Comparison of ENCODE assay signal across 25 cellular contexts in the genomic region with DNA sequence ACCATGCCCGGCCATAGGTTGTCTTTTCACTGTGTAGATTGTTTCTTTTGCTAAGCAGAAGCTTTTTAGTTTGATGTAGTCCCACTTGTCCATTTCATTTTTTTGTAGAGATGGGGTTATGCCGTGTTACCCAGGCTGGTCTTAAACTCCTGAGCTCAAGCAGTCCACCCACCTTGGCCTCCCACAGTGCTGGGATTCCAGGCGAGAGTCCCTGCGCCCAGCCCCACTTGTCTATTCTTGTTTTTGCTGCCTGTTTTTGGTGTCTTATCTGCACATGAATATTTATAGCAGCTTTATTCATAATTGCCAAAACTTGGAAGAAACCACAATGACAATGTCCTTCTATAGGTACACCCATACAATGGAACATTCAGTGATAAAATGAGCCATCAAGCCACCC. TPM values are rescaled to one million over a fixed set of nuclear protein-coding genes. Genes with fewer than 3 reads are reported as not detected.
A peak's percentile ranks its signal among the peaks of the same experiment; 100 is the strongest.
DNase-seq lines count a peak whose midpoint lies in the region; ATAC-seq and TF ChIP-seq lines count a peak whose summit lies in the region.
"Had no signal": no experiment of that assay in that cellular context is flagged by ENCODE, and none has a peak within 500 bp of the region (broad histone marks: within the 10 kb centered on the region; RNA-seq: fewer than 3 reads in every experiment).

No MANE protein-coding gene starts in this region.

- H3K4me1 ChIP-seq in CD4-positive, CD25-positive, alpha-beta regulatory T cell (ENCODE audit: control insufficient read depth, insufficient read depth, low read length, poor library complexity, severe bottlenecking): peaks cover 16% of the 10 kb centered on the region
- no peaks in the 10 kb centered on the region for H3K4me1 ChIP-seq in HEK293 (ENCODE audit: control insufficient read depth, insufficient read depth, low read length)
- peaks cover 17% of the 10 kb centered on the region for H3K4me1 ChIP-seq in effector memory CD4-positive, alpha-beta T cell (ENCODE audit: control insufficient read depth, insufficient read depth, low read length, poor library complexity, severe bottlenecking)
- peaks cover 32% of the 10 kb centered on the region for H3K4me1 ChIP-seq in CD8-positive, alpha-beta T cell (ENCODE audit: insufficient read depth, low read length)
- H3K4me1 ChIP-seq: BE2C had no signal

- peak overlapping the region in 1 of 4 donors; percentile 48 for H3K4me3 Mint-ChIP-seq in CD4-positive, CD25-positive, alpha-beta regulatory T cell
- H3K4me3 Mint-ChIP-seq in naive thymus-derived CD8-positive, alpha-beta T cell: no peak overlapping the region
- H3K4me3 Mint-ChIP-seq in CD8-positive, alpha-beta T cell: no peak overlapping the region
- H3K4me3 Mint-ChIP-seq: CD14-positive monocyte; CD4-positive, alpha-beta T cell had no signal

- no peak for DNase-seq in CD4-positive, CD25-positive, alpha-beta regulatory T cell
- peak; percentile 48 for DNase-seq in OCI-M1 (lab: John Stamatoyannopoulos, UW)
- no peak for DNase-seq in naive thymus-derived CD8-positive, alpha-beta T cell
- DNase-seq in effector memory CD4-positive, alpha-beta T cell: no peak
- no peak for DNase-seq in activated CD4-positive, alpha-beta T cell treated with anti-CD3 and anti-CD28 coated beads for 1 hour
- DNase-seq in CD8-positive, alpha-beta T cell: no peak
- DNase-seq: 8988T; ACHN; BE2C; C1 segment of cervical spinal cord; CD4-positive, alpha-beta T cell; CD8-positive, alpha-beta memory T cell; COR-L47; DMS 273 treated with DMSO at 0.1 percent for 48 hours; DMS153; DMS53; DMS79; DND-41; EL; GDM1 had no signal

- H3K9me3 ChIP-seq in CD4-positive, CD25-positive, alpha-beta regulatory T cell (ENCODE audit: control insufficient read depth in 2 of 2, low read length in 2 of 2): no peaks in the 10 kb centered on the region
- H3K9me3 ChIP-seq in HEK293 (ENCODE audit: control insufficient read depth, insufficient read depth, low read depth, low read length): no peaks in the 10 kb centered on the region
- H3K9me3 ChIP-seq in effector memory CD4-positive, alpha-beta T cell (ENCODE audit: control insufficient read depth, low read length): no peaks in the 10 kb centered on the region
- H3K9me3 ChIP-seq in CD8-positive, alpha-beta T cell (ENCODE audit: low read length): no peaks in the 10 kb centered on the region
- H3K9me3 ChIP-seq: BE2C had no signal

- CTCF ChIA-PET in HEK293 (lab: Yijun Ruan, JAX): interaction anchor here (2.1 to 3.8 kb wide), 2 partner anchors 43 to 48 kb away, joined by 5 to 14 read pairs; no protein-coding TSS in a partner anchor
- CTCF ChIA-PET in CD8-positive, alpha-beta T cell (lab: Charles Lee): interaction anchor here (1.1 kb wide), 1 partner anchor 43 kb away, joined by 3 read pairs; no protein-coding TSS in a partner anchor

- H3K9me3 Mint-ChIP-seq in CD4-positive, CD25-positive, alpha-beta regulatory T cell: no peaks in the 10 kb centered on the region
- H3K9me3 Mint-ChIP-seq in naive thymus-derived CD8-positive, alpha-beta T cell: no peaks in the 10 kb centered on the region
- H3K9me3 Mint-ChIP-seq in CD8-positive, alpha-beta T cell: no peaks in the 10 kb centered on the region
- H3K9me3 Mint-ChIP-seq: CD4-positive, alpha-beta T cell; CD8-positive, alpha-beta memory T cell had no signal

- no peaks in the 10 kb centered on the region for H3K36me3 ChIP-seq in CD4-positive, CD25-positive, alpha-beta regulatory T cell (ENCODE audit: control insufficient read depth, insufficient read depth, low read length)
- no peaks in the 10 kb centered on the region; a peak in 1 of 3 replicates for H3K36me3 ChIP-seq in HEK293 (ENCODE audit: control insufficient read depth in 2 of 2, insufficient read depth in 1 of 2, low read length in 2 of 2)
- no peaks in the 10 kb centered on the region for H3K36me3 ChIP-seq in effector memory CD4-positive, alpha-beta T cell (ENCODE audit: control insufficient read depth, insufficient read depth, low read length)
- H3K36me3 ChIP-seq in CD8-positive, alpha-beta T cell (ENCODE audit: insufficient read depth, low read length): no peaks in the 10 kb centered on the region
- H3K36me3 ChIP-seq: BE2C, BLaER1 had no signal

- no peak overlapping the region for H3K4me3 ChIP-seq in CD4-positive, CD25-positive, alpha-beta regulatory T cell (ENCODE audit: low read depth, low read length)
- no peak overlapping the region for H3K4me3 ChIP-seq in HEK293 (ENCODE audit: low read depth, low read length)
- H3K4me3 ChIP-seq in effector memory CD4-positive, alpha-beta T cell (ENCODE audit: insufficient read depth, low read depth, low read length, poor library complexity, severe bottlenecking): no peak overlapping the region
- no peak overlapping the region for H3K4me3 ChIP-seq in CD8-positive, alpha-beta T cell (ENCODE audit: low read depth, low read length)
- H3K4me3 ChIP-seq: BLaER1, GM12878 had no signal

- no peak overlapping the region for H3K27ac ChIP-seq in CD4-positive, CD25-positive, alpha-beta regulatory T cell (ENCODE audit: insufficient read depth, low read length, poor library complexity, severe bottlenecking)
- H3K27ac ChIP-seq in HEK293 (ENCODE audit: extremely low read depth, low read depth, low read length): no peak overlapping the region
- H3K27ac ChIP-seq in effector memory CD4-positive, alpha-beta T cell (ENCODE audit: insufficient read depth, low read length, poor library complexity, severe bottlenecking): no peak overlapping the region
- no peak overlapping the region for H3K27ac ChIP-seq in CD8-positive, alpha-beta T cell (ENCODE audit: low read depth, low read length)
- H3K27ac ChIP-seq: BLaER1 had no signal

- POLR2A ChIA-PET in HEK293 (lab: Yijun Ruan, JAX): no interaction called here
- POLR2A ChIA-PET in naive thymus-derived CD8-positive, alpha-beta T cell (lab: Charles Lee): no interaction called here
- POLR2A ChIA-PET in CD8-positive, alpha-beta T cell (lab: Charles Lee): no interaction called here

- no peak for TF ChIP-seq CTCF in HEK293 (tag by site-specific recombination; IDR thresholded peaks at IDR 0.05)
- TF ChIP-seq CTCF in CD8-positive, alpha-beta T cell (IDR thresholded peaks at IDR 0.05): no peak

- intact Hi-C loops in CD8-positive, alpha-beta T cell (cut with DNase I, micrococcal nuclease): loop anchor here in 1 of 2 experiments (10.0 kb wide), 1 partner anchor 351 kb away; no protein-coding TSS in a partner anchor

- no peak for ATAC-seq in CD4-positive, CD25-positive, alpha-beta regulatory T cell (ENCODE audit: low read depth in 2 of 2)
- ATAC-seq in naive thymus-derived CD8-positive, alpha-beta T cell: no peak
- no peak for ATAC-seq in CD8-positive, alpha-beta T cell
- no peak for ATAC-seq in GM19455 (IDR thresholded peaks at IDR 0.05; ENCODE audit: unreplicated experiment)
- ATAC-seq: GM12878 had no signal

- H3K36me3 Mint-ChIP-seq in CD4-positive, CD25-positive, alpha-beta regulatory T cell: no peaks in the 10 kb centered on the region
- H3K36me3 Mint-ChIP-seq in naive thymus-derived CD8-positive, alpha-beta T cell: no peaks in the 10 kb centered on the region
- no peaks in the 10 kb centered on the region for H3K36me3 Mint-ChIP-seq in CD8-positive, alpha-beta T cell
- H3K36me3 Mint-ChIP-seq: CD14-positive monocyte; CD8-positive, alpha-beta memory T cell had no signal

- H3K4me1 Mint-ChIP-seq in CD4-positive, CD25-positive, alpha-beta regulatory T cell: peaks cover 0 to 30% (median 10%) of the 10 kb centered on the region in 4 donors
- peaks cover 26 to 44% (median 33%) of the 10 kb centered on the region in 4 donors for H3K4me1 Mint-ChIP-seq in naive thymus-derived CD8-positive, alpha-beta T cell
- H3K4me1 Mint-ChIP-seq in CD8-positive, alpha-beta T cell (ENCODE audit: low read depth): peaks cover 28% of the 10 kb centered on the region

- peak overlapping the region in 2 of 3 donors; percentile 0 to 20 for H3K27ac Mint-ChIP-seq in CD4-positive, CD25-positive, alpha-beta regulatory T cell
- peak overlapping the region in 7 of 10 donors; percentile 8 to 40 (median 28) for H3K27ac Mint-ChIP-seq in naive thymus-derived CD8-positive, alpha-beta T cell
- H3K27ac Mint-ChIP-seq in CD8-positive, alpha-beta T cell: no peak overlapping the region
- H3K27ac Mint-ChIP-seq: CD4-positive, alpha-beta T cell had no signal

- peaks cover 24% of the 10 kb centered on the region for H3K27me3 Mint-ChIP-seq in CD4-positive, CD25-positive, alpha-beta regulatory T cell
- H3K27me3 Mint-ChIP-seq in naive thymus-derived CD8-positive, alpha-beta T cell: peaks cover 0 to 10% (median 0%) of the 10 kb centered on the region in 5 donors
- H3K27me3 Mint-ChIP-seq in CD8-positive, alpha-beta T cell (ENCODE audit: low read depth): no peaks in the 10 kb centered on the region
- H3K27me3 Mint-ChIP-seq: CD4-positive, alpha-beta T cell had no signal

- no peaks in the 10 kb centered on the region for H3K27me3 ChIP-seq in CD4-positive, CD25-positive, alpha-beta regulatory T cell (ENCODE audit: control insufficient read depth, insufficient read depth, low read length)
- H3K27me3 ChIP-seq in effector memory CD4-positive, alpha-beta T cell (replicated peaks; ENCODE audit: control insufficient read depth, insufficient read depth, low read length, poor library complexity, severe bottlenecking): no peaks in the 10 kb centered on the region
- no peaks in the 10 kb centered on the region for H3K27me3 ChIP-seq in CD8-positive, alpha-beta T cell (ENCODE audit: insufficient read depth, low read length)
- H3K27me3 ChIP-seq: BLaER1 had no signal

TF ChIP-seq in HEK293, 187 proteins besides CTCF, POLR2A, EP300 and RAD21:
- TF ChIP-seq ZNF37A (tag by site-specific recombination; IDR thresholded peaks at IDR 0.05) (no peak), EGR2 (tag by site-specific recombination; IDR thresholded peaks at IDR 0.05; ENCODE audit: low read depth) (peak; percentile 42; the same call in 1 of the 2 replicates)

RNA-seq across cellular contexts. Expression of gene SBK1, which starts 18.8 kb away (rescaled TPM):
- 20.2 TPM for total RNA-seq in CD4-positive, CD25-positive, alpha-beta regulatory T cell
- 1 to 10 TPM; 2.0 to 4.9 (median 3.1) TPM for polyA plus RNA-seq in CD4-positive, CD25-positive, alpha-beta regulatory T cell
- 10 to 100 TPM; 20.6 to 21.3 TPM for total RNA-seq in naive thymus-derived CD8-positive, alpha-beta T cell
- 10 to 100 TPM in 1 of 3 donors, 1 to 10 TPM in 2; 5.7 to 19.9 (median 7.4) TPM for polyA plus RNA-seq in naive thymus-derived CD8-positive, alpha-beta T cell
- 10 to 100 TPM; 16.5 to 17.1 TPM for total RNA-seq in CD8-positive, alpha-beta T cell
